18 cellular contexts compared by ENCODE assay signal in the genomic region with DNA sequence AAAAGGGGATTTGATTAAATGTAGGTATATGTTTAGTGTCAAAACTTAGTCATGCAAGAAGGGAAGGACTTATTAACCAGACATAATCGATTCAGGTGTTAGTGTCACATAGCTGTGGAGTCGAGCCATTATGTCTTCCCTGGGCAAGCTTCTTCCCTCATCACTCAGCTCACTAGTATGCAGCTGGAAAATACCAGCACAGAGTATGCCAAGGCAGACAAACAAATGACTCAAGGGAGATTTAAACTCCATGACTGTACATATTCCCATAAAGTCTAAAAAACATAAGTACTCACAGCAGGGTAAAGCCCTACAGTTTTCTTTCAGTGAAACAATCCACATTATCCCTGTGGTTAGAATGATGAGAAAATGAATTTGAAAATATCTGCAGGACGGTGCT.
DNase-seq lines count a peak whose midpoint lies in the region; TF ChIP-seq lines count a peak whose summit lies in the region.
"Had no signal": no experiment of that assay in that cellular context is flagged by ENCODE, and none has a peak within 500 bp of the region (broad histone marks: within the 10 kb centered on the region; RNA-seq: fewer than 3 reads in every experiment).

No MANE protein-coding gene starts in this region.

- H3K27ac ChIP-seq in brain microvascular endothelial cell (peak overlapping the region; percentile 35), WERI-Rb-1 (no peak overlapping the region)
- H3K27ac ChIP-seq: colonic mucosa, left lung, spleen, tibial nerve had no signal

- H3K4me3 ChIP-seq in brain microvascular endothelial cell (ENCODE audit: low read depth, low read length) (no peak overlapping the region), WERI-Rb-1 (ENCODE audit: low read depth, low read length) (no peak overlapping the region)
- H3K4me3 ChIP-seq: colonic mucosa, left lung, spleen, tibial nerve had no signal

- DNase-seq in A172 (ENCODE audit: low spot score) (peak; percentile 62), HPDE6-E6E7 (ENCODE audit: extremely low spot score) (peak; percentile 19), brain microvascular endothelial cell (peak; percentile 54), hepatic stellate cell (ENCODE audit: low spot score) (peak; percentile 7), OCI-M1 (lab: John Stamatoyannopoulos, UW) (no peak), WERI-Rb-1 (no peak), NCI-H128 (lab: John Stamatoyannopoulos, UW; ENCODE audit: unreplicated experiment) (no peak)
- no peak for DNase-seq in stimulated activated CD4-positive, alpha-beta T cell treated with anti-CD3 and anti-CD28 coated beads, Interleukin-1b, Interleukin-23, amount 100 ng/mL, for 48 hours
- DNase-seq: activated CD8-positive, alpha-beta memory T cell treated with anti-CD3 and anti-CD28 coated beads for 24 hours; activated naive CD4-positive, alpha-beta T cell; colonic mucosa; DMS79; GOT3; NCI-H1092; NCI-H345; spleen had no signal

- no peaks in the 10 kb centered on the region for H3K9me3 ChIP-seq in WERI-Rb-1 (ENCODE audit: severe bottlenecking)
- H3K9me3 ChIP-seq: colonic mucosa, left lung, tibial nerve had no signal

- in situ Hi-C loops in brain microvascular endothelial cell (cut with HindIII; ENCODE audit: low pct_ligation_motif_present, low sequenced_read_pairs), result no loop called here

- TF ChIP-seq CTCF in brain microvascular endothelial cell (IDR thresholded peaks at IDR 0.05; ENCODE audit: low read depth, low read length, missing control alignments) (no peak), WERI-Rb-1 (IDR thresholded peaks at IDR 0.05; ENCODE audit: low read depth, low read length) (no peak)

- H3K27me3 ChIP-seq in brain microvascular endothelial cell (replicated peaks), result no peaks in the 10 kb centered on the region
- peaks cover 4% of the 10 kb centered on the region for H3K27me3 ChIP-seq in WERI-Rb-1 (ENCODE audit: insufficient read depth, low read depth, severe bottlenecking)
- H3K27me3 ChIP-seq: colonic mucosa, left lung, spleen, tibial nerve had no signal

- H3K36me3 ChIP-seq in brain microvascular endothelial cell (replicated peaks) (no peaks in the 10 kb centered on the region), WERI-Rb-1 (no peaks in the 10 kb centered on the region)
- H3K36me3 ChIP-seq: colonic mucosa, left lung, spleen, tibial nerve had no signal

Comparison
In these comparisons a context has a peak if more than half of its experiments do, and no peak if none do; other contexts are left out.
1. DNase-seq: peak in A172 (single experiment), HPDE6-E6E7 (single experiment), brain microvascular endothelial cell (single experiment) and hepatic stellate cell (single experiment); none in OCI-M1 (single experiment), stimulated activated CD4-positive, alpha-beta T cell treated with anti-CD3 and anti-CD28 coated beads, Interleukin-1b, Interleukin-23, amount 100 ng/mL, for 48 hours (single experiment), WERI-Rb-1 (single experiment) and NCI-H128 (single experiment).